ENCODE assay signal across 16 cellular contexts in the genomic region with DNA sequence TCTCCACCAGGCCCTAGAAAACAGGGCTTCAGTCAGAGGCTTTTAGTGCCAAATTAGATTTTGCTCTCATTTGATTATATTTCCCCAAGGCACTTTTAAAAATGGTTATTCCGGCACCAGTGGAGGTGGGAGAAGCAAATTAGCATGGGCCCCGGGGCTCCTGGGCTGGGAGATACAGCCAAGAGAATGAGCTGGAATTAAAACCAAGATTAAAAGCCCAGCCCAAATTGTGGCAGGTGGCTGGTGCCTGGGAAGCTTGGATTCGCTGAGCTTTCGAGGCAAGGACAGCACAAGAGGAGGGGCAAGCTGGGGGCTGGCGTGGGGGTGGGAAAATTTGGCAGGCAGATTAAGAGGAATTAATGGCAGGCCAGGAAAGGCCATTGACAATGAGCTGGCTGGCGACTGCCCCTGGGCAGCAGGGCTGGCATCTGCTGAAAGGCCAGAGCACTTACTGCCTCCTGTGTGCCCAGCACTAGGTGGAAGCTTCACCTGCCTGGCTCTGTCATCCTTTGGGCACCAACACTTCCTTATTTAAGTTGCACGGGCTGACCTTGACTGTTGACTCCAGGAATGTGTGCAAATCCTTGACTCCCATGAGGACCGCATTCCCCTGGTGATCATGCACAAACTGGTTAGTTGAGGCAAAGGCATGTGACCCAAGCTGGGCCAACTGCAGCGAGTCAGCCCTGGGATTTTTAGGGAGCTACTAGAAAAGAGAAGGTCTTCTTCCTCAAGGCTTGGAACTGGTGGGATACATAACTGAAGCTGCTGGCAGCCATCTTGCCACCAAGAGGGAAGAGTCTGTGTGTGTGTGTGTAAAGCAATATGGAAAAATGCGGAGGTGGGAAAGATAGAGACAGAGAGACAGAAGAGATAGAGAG.
DNase-seq lines count a peak whose midpoint lies in the region; ATAC-seq and TF ChIP-seq lines count a peak whose summit lies in the region.
"Had no signal": no experiment of that assay in that cellular context is flagged by ENCODE, and none has a peak within 500 bp of the region (broad histone marks: within the 10 kb centered on the region; RNA-seq: fewer than 3 reads in every experiment).

No MANE protein-coding gene starts in this region.

- peaks cover 94% of the 10 kb centered on the region for H3K79me2 ChIP-seq in PC-9 (ENCODE audit: low read depth)

- peak overlapping the region in 2 of 3 experiments; percentile 87 for H3K27ac Mint-ChIP-seq in nephron
- no peak overlapping the region for H3K27ac Mint-ChIP-seq in activated T-helper 17 cell treated with anti-CD3 and anti-CD28 coated beads, Interleukin-2, amount 50 U/mL, for 72 hours

- DNase-seq in NCI-H1048 (lab: John Stamatoyannopoulos, UW): peak; percentile 16
- DNase-seq in PC-9: peak in 1 of 2 experiments; percentile 41
- DNase-seq: AML-193, EL, H9, IMR-90, NCI-H146, NCI-H2081 treated with DMSO at 0.1 percent for 48 hours, NCI-H226, NCI-H774, RPMI8226 had no signal

- peaks cover 19% of the 10 kb centered on the region for H3K36me3 Mint-ChIP-seq in nephron (ENCODE audit: low read depth)
- no peaks in the 10 kb centered on the region for H3K36me3 Mint-ChIP-seq in activated T-helper 17 cell treated with anti-CD3 and anti-CD28 coated beads, Interleukin-2, amount 50 U/mL, for 72 hours (ENCODE audit: low read depth)

- H3K9me2 ChIP-seq in PC-9 (ENCODE audit: insufficient read depth): no peaks in the 10 kb centered on the region

- no peak overlapping the region for H3K4me3 Mint-ChIP-seq in nephron
- H3K4me3 Mint-ChIP-seq in activated T-helper 17 cell treated with anti-CD3 and anti-CD28 coated beads, Interleukin-2, amount 50 U/mL, for 72 hours: no peak overlapping the region
- H3K4me3 Mint-ChIP-seq: H9 had no signal

- ATAC-seq in activated T-helper 17 cell treated with anti-CD3 and anti-CD28 coated beads, Interleukin-2, amount 50 U/mL, for 72 hours (replicated peaks): no peak
- ATAC-seq in GM19467 (IDR thresholded peaks at IDR 0.05; ENCODE audit: unreplicated experiment): no peak
- ATAC-seq in HG02884 (IDR thresholded peaks at IDR 0.05; ENCODE audit: unreplicated experiment): no peak

- H3K9ac ChIP-seq in BLaER1: no peak overlapping the region

- no peaks in the 10 kb centered on the region for H3K36me3 ChIP-seq in BLaER1
- peaks cover 46% of the 10 kb centered on the region for H3K36me3 ChIP-seq in PC-9 (ENCODE audit: low read depth)

- H3K4me1 ChIP-seq in BLaER1: peaks cover 41% of the 10 kb centered on the region
- H3K4me1 ChIP-seq in PC-9 (replicated peaks; ENCODE audit: insufficient read depth): no peaks in the 10 kb centered on the region

- H3K27ac ChIP-seq in BLaER1 (no peak overlapping the region), PC-9 (peak overlapping the region; percentile 14; the same call in 1 of the 2 replicates)

- CTCF ChIA-PET in PC-9 (lab: Charles Lee): interaction anchor here (0.7 kb wide), 1 partner anchor 12 kb away, joined by 5 read pairs; no protein-coding TSS in a partner anchor

- BruUV-seq in PC-9 (replicated peaks; lab: Mats Ljungman, UMichigan): no TSS peak

- no peak overlapping the region for H2AFZ ChIP-seq in PC-9

- intact Hi-C loops in PC-9 (cut with micrococcal nuclease; ENCODE audit: unreplicated experiment): no loop called here

- H3K4me3 ChIP-seq in BLaER1 (no peak overlapping the region), PC-9 (no peak overlapping the region)

- H3K27me3 Mint-ChIP-seq in nephron (ENCODE audit: low read depth): peaks cover 4% of the 10 kb centered on the region
- H3K27me3 Mint-ChIP-seq in activated T-helper 17 cell treated with anti-CD3 and anti-CD28 coated beads, Interleukin-2, amount 50 U/mL, for 72 hours: peaks cover 27% of the 10 kb centered on the region

- H3K4me1 Mint-ChIP-seq in nephron: peaks cover 75% of the 10 kb centered on the region
- no peaks in the 10 kb centered on the region for H3K4me1 Mint-ChIP-seq in activated T-helper 17 cell treated with anti-CD3 and anti-CD28 coated beads, Interleukin-2, amount 50 U/mL, for 72 hours

- H3K9me3 Mint-ChIP-seq in nephron: no peaks in the 10 kb centered on the region
- no peaks in the 10 kb centered on the region for H3K9me3 Mint-ChIP-seq in activated T-helper 17 cell treated with anti-CD3 and anti-CD28 coated beads, Interleukin-2, amount 50 U/mL, for 72 hours
- H3K9me3 Mint-ChIP-seq: H9 had no signal

- TF ChIP-seq CTCF in PC-9 (conservative IDR thresholded peaks at IDR 0.05) (no peak), nephron (IDR thresholded peaks at IDR 0.05; ENCODE audit: unreplicated experiment in 3 of 3) (no peak)

- peaks cover 89% of the 10 kb centered on the region for H3F3A ChIP-seq in PC-9 (ENCODE audit: insufficient read depth, low read depth)

- no peaks in the 10 kb centered on the region for H4K20me1 ChIP-seq in BLaER1
- H4K20me1 ChIP-seq in PC-9 (ENCODE audit: insufficient read depth): peaks cover 99% of the 10 kb centered on the region

- no peaks in the 10 kb centered on the region for H3K27me3 ChIP-seq in BLaER1
- no peaks in the 10 kb centered on the region for H3K27me3 ChIP-seq in PC-9 (ENCODE audit: insufficient read depth, low read depth)

- H3K9me3 ChIP-seq in BLaER1: no peaks in the 10 kb centered on the region
- H3K9me3 ChIP-seq in PC-9 (ENCODE audit: insufficient read depth, low read depth): no peaks in the 10 kb centered on the region

- H3K4me2 ChIP-seq in BLaER1: 0 out of 2 replicates have a peak overlapping the region, but pooled peaks have one; percentile 26
- H3K4me2 ChIP-seq in PC-9: no peak overlapping the region

- POLR2A ChIA-PET in PC-9 (lab: Charles Lee; ENCODE audit: unreplicated experiment): no interaction called here
